9 cellular contexts compared by ENCODE assay signal in the genomic region with DNA sequence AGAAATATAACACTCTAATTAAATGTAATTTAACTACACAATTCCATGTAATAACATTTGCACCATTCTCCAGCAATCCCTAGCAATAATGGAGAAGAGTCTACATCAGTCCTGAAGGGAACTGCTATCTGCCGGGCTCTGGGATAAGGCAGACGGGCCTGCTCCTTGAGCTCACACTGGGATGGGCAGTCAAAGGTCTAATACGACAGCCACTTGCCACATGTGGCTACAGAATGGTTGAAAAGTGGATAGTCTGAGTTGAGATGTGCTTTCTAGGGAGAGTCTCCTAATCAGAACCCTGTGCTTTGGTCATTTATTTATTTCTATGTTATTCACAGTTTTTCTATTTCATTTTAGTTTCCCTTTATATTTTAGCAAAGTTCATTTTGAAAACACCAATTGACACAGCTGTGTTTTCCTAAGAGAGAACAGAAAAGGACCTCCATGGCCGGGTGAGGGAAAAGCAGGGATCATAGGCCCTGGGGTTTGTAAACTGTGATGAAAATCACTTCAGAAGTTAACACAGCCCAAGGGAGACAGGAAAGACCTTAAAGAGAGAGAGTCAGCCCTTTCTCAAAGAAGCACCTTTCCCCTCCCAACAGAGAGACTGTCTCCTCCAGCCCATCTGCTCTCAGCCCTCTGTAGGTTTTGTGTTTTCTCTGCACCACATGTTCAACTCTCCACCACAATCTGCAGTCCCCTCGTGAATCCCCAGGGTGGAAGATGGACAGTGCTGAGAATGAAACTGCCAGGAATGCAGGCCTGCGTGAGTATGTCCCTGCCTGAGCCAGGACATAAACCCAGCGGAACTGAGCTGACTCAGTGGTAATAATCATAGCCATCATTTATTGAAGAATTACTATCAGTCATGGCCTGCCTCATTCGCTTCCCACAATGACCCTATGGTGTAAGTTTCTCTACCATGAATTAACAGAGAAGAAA. TPM values are rescaled to one million over a fixed set of nuclear protein-coding genes. Genes with fewer than 3 reads are reported as not detected.
DNase-seq lines count a peak whose midpoint lies in the region; ATAC-seq and TF ChIP-seq lines count a peak whose summit lies in the region.
"Had no signal": no experiment of that assay in that cellular context is flagged by ENCODE, and none has a peak within 500 bp of the region (broad histone marks: within the 10 kb centered on the region; RNA-seq: fewer than 3 reads in every experiment).

No MANE protein-coding gene starts in this region.

- 51 to 74% (median 73%) methylated on average over 8 of the region's 8 CpGs for WGBS in stomach, 5 donors

- peak; percentile 90 for DNase-seq in HFFc6
- DNase-seq in amniotic epithelial cell (ENCODE audit: low read depth), result peak; percentile 84
- DNase-seq in hepatic stellate cell (ENCODE audit: low spot score), result peak; percentile 81
- DNase-seq in stomach, result no peak
- DNase-seq in HK-2 (ENCODE audit: unreplicated experiment), result no peak
- DNase-seq in T-cell, result no peak
- no peak for DNase-seq in effector CD4-positive, alpha-beta T cell

- ATAC-seq in GM18907 (IDR thresholded peaks at IDR 0.05; ENCODE audit: unreplicated experiment) (no peak), T-cell (replicated peaks in 1 of 4) (no peak)

- H3K4me3 Mint-ChIP-seq in HFFc6, result peak overlapping the region; percentile 84
- no peak overlapping the region for H3K4me3 Mint-ChIP-seq in T-cell

- POLR2A ChIA-PET in T-cell (lab: Charles Lee), result no interaction called here

- intact Hi-C loops in stomach (cut with DNase I; ENCODE audit: low total_unique reads), result no loop called here

- CTCF ChIA-PET in T-cell (lab: Charles Lee), result no interaction called here

- H3K27me3 Mint-ChIP-seq in HFFc6 (ENCODE audit: insufficient read depth) (peaks cover 3% of the 10 kb centered on the region; the same call in 1 of the 2 replicates), T-cell (peaks cover 0 to 3% of the 10 kb centered on the region in 2 donors)

- H3K9me3 Mint-ChIP-seq in HFFc6 (no peaks in the 10 kb centered on the region), T-cell (no peaks in the 10 kb centered on the region)

- no peak for TF ChIP-seq EP300 in stomach (IDR thresholded peaks at IDR 0.05)

- H3K27ac Mint-ChIP-seq in HFFc6 (peak overlapping the region; percentile 98), T-cell (no peak overlapping the region)

- H3K36me3 ChIP-seq in stomach, result no peaks in the 10 kb centered on the region
- H3K36me3 ChIP-seq: cardiac muscle cell had no signal

- H3K9me3 ChIP-seq in stomach, result no peaks in the 10 kb centered on the region

- no peak overlapping the region for H3K4me3 ChIP-seq in stomach
- H3K4me3 ChIP-seq: cardiac muscle cell had no signal

- peaks cover 22% of the 10 kb centered on the region for H3K4me1 Mint-ChIP-seq in HFFc6 (ENCODE audit: low read depth)
- H3K4me1 Mint-ChIP-seq in T-cell, result peaks cover 17 to 20% (median 17%) of the 10 kb centered on the region in 3 donors

- TF ChIP-seq CTCF in HFFc6 (IDR thresholded peaks at IDR 0.05) (0 out of 2 replicates have a peak, but pooled peaks have one; percentile 17), stomach (IDR thresholded peaks at IDR 0.05) (no peak)

- H3K27me3 ChIP-seq in stomach, result no peaks in the 10 kb centered on the region
- H3K27me3 ChIP-seq: cardiac muscle cell had no signal

- H3K36me3 Mint-ChIP-seq in HFFc6 (ENCODE audit: low read depth) (no peaks in the 10 kb centered on the region), T-cell (no peaks in the 10 kb centered on the region)

- peak overlapping the region; percentile 13 to 66 (median 57) for H3K27ac ChIP-seq in stomach
- H3K27ac ChIP-seq: cardiac muscle cell had no signal

- H3K4me1 ChIP-seq in stomach, result no peaks in the 10 kb centered on the region

- no peak for TF ChIP-seq POLR2A in stomach (IDR thresholded peaks at IDR 0.05)

RNA-seq across cellular contexts. Expression of a gene that starts 11.6 kb away (rescaled TPM):
- 1 to 10 TPM; 1.2 to 2.0 (median 1.3) TPM for total RNA-seq in HFFc6 (2021; fragmentation: NEBNext Ultra II Directional; extraction: Animal tissue kit (Norgen Biotek cat#: 25700))
- total RNA-seq in stomach (100 to 1,000 TPM in 1 of 5 donors, 1 to 10 TPM in 2, under 1 TPM in 2; 0.43 to 141 (median 1.1) TPM), T-cell (1 to 10 TPM in 1 of 5 donors, under 1 TPM in 4; 0.30 to 1.0 (median 0.43) TPM)
- under 1 TPM; 0.08 to 0.44 (median 0.31) TPM for polyA plus RNA-seq in stomach

Comparison
In these comparisons a context has a peak if more than half of its experiments do, and no peak if none do; other contexts are left out.
1. DNase-seq: peak in HFFc6 (single experiment), amniotic epithelial cell (single experiment) and hepatic stellate cell (single experiment); none in stomach (single experiment), HK-2 (single experiment), T-cell (0 of 34) and effector CD4-positive, alpha-beta T cell (single experiment).